Comparison of ENCODE assay signal across 21 cellular contexts in the genomic region with DNA sequence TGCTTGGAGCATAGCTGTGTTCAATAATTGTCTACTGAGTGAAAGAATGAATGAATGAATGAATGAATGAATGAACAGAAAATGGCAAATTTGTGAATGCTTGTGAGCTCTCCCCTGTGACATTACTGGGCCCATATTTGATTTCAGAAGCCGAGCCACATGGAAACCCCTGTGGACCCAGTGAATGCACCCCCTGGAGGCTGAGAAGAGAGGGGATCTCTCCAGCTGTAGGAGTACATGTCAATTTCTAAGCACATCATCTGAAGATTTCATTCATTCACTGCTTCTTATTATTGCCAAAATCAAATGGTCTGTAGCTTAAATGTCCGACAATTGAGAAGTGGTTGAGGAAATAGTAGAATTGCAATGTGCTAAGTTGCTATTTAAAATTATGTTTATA.
"Had no signal": no experiment of that assay in that cellular context is flagged by ENCODE, and none has a peak within 500 bp of the region (broad histone marks: within the 10 kb centered on the region; RNA-seq: fewer than 3 reads in every experiment).

No MANE protein-coding gene starts in this region.

- H3K36me3 ChIP-seq: esophagus squamous epithelium had no signal

- H3K27ac ChIP-seq: esophagus squamous epithelium, foreskin keratinocyte, parathyroid adenoma had no signal

- H3K4me1 ChIP-seq: esophagus squamous epithelium, foreskin keratinocyte, parathyroid adenoma had no signal

- ATAC-seq: activated CD8-positive, alpha-beta T cell treated with anti-CD3 and anti-CD28 coated beads for 36 hours; foreskin keratinocyte; left colon; stimulated activated memory B cell treated with anti-CD40 and anti-IgM and Interleukin-4, amounts not matched to agents 10 μg/mL and 1 μg/mL and 100 μg/mL, for 72 hours had no signal

- H3K27me3 Mint-ChIP-seq: activated CD8-positive, alpha-beta T cell treated with anti-CD3 and anti-CD28 coated beads for 36 hours; activated naive CD8-positive, alpha-beta T cell treated with anti-CD3 and anti-CD28 coated beads for 36 hours; stimulated activated memory B cell treated with anti-CD40 and anti-IgM and Interleukin-4, amounts not matched to agents 10 μg/mL and 1 μg/mL and 100 μg/mL, for 72 hours had no signal

- H3K79me2 ChIP-seq: parathyroid adenoma had no signal

- H3K9ac ChIP-seq: parathyroid adenoma had no signal

- H3K27me3 ChIP-seq: esophagus squamous epithelium, foreskin keratinocyte had no signal

- H2AFZ ChIP-seq: parathyroid adenoma had no signal

- H3K9me3 ChIP-seq: esophagus squamous epithelium had no signal

- H3K4me3 Mint-ChIP-seq: activated CD8-positive, alpha-beta T cell treated with anti-CD3 and anti-CD28 coated beads for 36 hours; activated naive CD8-positive, alpha-beta T cell treated with anti-CD3 and anti-CD28 coated beads for 36 hours; stimulated activated memory B cell treated with anti-CD40 and anti-IgM and Interleukin-4, amounts not matched to agents 10 μg/mL and 1 μg/mL and 100 μg/mL, for 72 hours had no signal

- H3K9me3 Mint-ChIP-seq: activated naive CD8-positive, alpha-beta T cell treated with anti-CD3 and anti-CD28 coated beads for 36 hours had no signal

- H3K36me3 Mint-ChIP-seq: activated naive CD8-positive, alpha-beta T cell treated with anti-CD3 and anti-CD28 coated beads for 36 hours; naive B cell; stimulated activated memory B cell treated with anti-CD40 and anti-IgM and Interleukin-4, amounts not matched to agents 10 μg/mL and 1 μg/mL and 100 μg/mL, for 72 hours had no signal

- H3K27ac Mint-ChIP-seq: activated CD8-positive, alpha-beta T cell treated with anti-CD3 and anti-CD28 coated beads for 36 hours; activated naive CD8-positive, alpha-beta T cell treated with anti-CD3 and anti-CD28 coated beads for 36 hours; naive B cell; stimulated activated memory B cell treated with anti-CD40 and anti-IgM and Interleukin-4, amounts not matched to agents 10 μg/mL and 1 μg/mL and 100 μg/mL, for 72 hours had no signal

- FAIRE-seq: bronchial epithelial cell, colon had no signal

- H3K4me3 ChIP-seq: esophagus squamous epithelium, lung had no signal

- H3K4me1 Mint-ChIP-seq: activated naive CD8-positive, alpha-beta T cell treated with anti-CD3 and anti-CD28 coated beads for 36 hours; naive B cell; stimulated activated memory B cell treated with anti-CD40 and anti-IgM and Interleukin-4, amounts not matched to agents 10 μg/mL and 1 μg/mL and 100 μg/mL, for 72 hours had no signal

- DNase-seq: activated CD4-positive, alpha-beta T cell treated with anti-CD3 and anti-CD28 coated beads for 4 hours; activated CD8-positive, alpha-beta T cell treated with anti-CD3 and anti-CD28 coated beads for 36 hours; activated gamma-delta T cell; activated naive CD8-positive, alpha-beta T cell treated with anti-CD3 and anti-CD28 coated beads for 36 hours; activated T-cell treated with anti-CD3 and anti-CD28 coated beads, Interleukin-2, amount 50 U/mL, for 48 hours; amygdala; esophagus squamous epithelium; foreskin keratinocyte; glutamatergic neuron; left colon; midbrain; naive B cell; retina; stimulated activated CD4-positive, alpha-beta T cell treated with anti-CD3 and anti-CD28 coated beads, Interleukin-12 subunit alpha, Interleukin-12 subunit beta, amount 100 ng/mL, for 4 hours; stimulated activated CD4-positive, alpha-beta T cell treated with anti-CD3 and anti-CD28 coated beads, Interleukin-2, amount 100 ng/mL, for 24 hours; T-helper 2 cell had no signal
